In genomic region chr4:8060632-8061031, GRCh38 we compare ENCODE assay signal across 22 cellular contexts.
"Had no signal": no experiment of that assay in that cellular context is flagged by ENCODE, and none has a peak within 500 bp of the region (broad histone marks: within the 10 kb centered on the region; RNA-seq: fewer than 3 reads in every experiment).

No MANE protein-coding gene starts in this region.

- H3K36me3 ChIP-seq: heart right ventricle, left lung, lower lobe of right lung had no signal

- H3K4me3 ChIP-seq: coronary artery, dorsolateral prefrontal cortex, esophagus muscularis mucosa, heart right ventricle, left lung, lower lobe of right lung, mucosa of descending colon had no signal

- DNase-seq: dermis blood vessel endothelial cell; dorsolateral prefrontal cortex; effector CD4-positive, alpha-beta T cell; effector memory CD4-positive, alpha-beta T cell; foreskin keratinocyte; glutamatergic neuron; head of caudate nucleus; heart right ventricle; hippocampal formation; left cardiac atrium; left lung; left ventricle myocardium superior; lower lobe of right lung; mesenchymal stem cell; mucosa of descending colon had no signal

- ATAC-seq: foreskin keratinocyte, heart right ventricle, left cardiac atrium, left lung, left ventricle myocardium superior, mucosa of descending colon had no signal

- H3K4me1 ChIP-seq: esophagus muscularis mucosa, foreskin keratinocyte, heart right ventricle, left lung, lower lobe of right lung had no signal

- H3K27ac ChIP-seq: coronary artery, dorsolateral prefrontal cortex, esophagus muscularis mucosa, foreskin keratinocyte, heart right ventricle, left lung, lower lobe of right lung had no signal

- H3K27me3 ChIP-seq: dorsolateral prefrontal cortex, esophagus muscularis mucosa, foreskin keratinocyte, heart right ventricle, left lung had no signal

- FAIRE-seq: colon, endothelial cell of umbilical vein, frontal cortex, islet of Langerhans, keratinocyte had no signal
